1 cellular context compared by ENCODE assay signal in genomic region chr17:28948342-28948741, GRCh38.
TF ChIP-seq lines count a peak whose summit lies in the region.

No MANE protein-coding gene starts in this region.

TF ChIP-seq in GM23338, 12 proteins besides CTCF, POLR2A, EP300 and RAD21 (continued from another document):
- TF ChIP-seq ZNF462 (CRISPR knock-in tag; IDR thresholded peaks at IDR 0.05), result no peak
- TF ChIP-seq CREB1 (CRISPR knock-in tag; IDR thresholded peaks at IDR 0.05; ENCODE audit: low read depth), result no peak
- no peak for TF ChIP-seq JUNB (IDR thresholded peaks at IDR 0.05; ENCODE audit: unreplicated experiment)
- TF ChIP-seq EZH2 (IDR thresholded peaks at IDR 0.05; ENCODE audit: low read depth, unreplicated experiment), result no peak
